Comparison of ENCODE assay signal across 13 cellular contexts in the genomic region with DNA sequence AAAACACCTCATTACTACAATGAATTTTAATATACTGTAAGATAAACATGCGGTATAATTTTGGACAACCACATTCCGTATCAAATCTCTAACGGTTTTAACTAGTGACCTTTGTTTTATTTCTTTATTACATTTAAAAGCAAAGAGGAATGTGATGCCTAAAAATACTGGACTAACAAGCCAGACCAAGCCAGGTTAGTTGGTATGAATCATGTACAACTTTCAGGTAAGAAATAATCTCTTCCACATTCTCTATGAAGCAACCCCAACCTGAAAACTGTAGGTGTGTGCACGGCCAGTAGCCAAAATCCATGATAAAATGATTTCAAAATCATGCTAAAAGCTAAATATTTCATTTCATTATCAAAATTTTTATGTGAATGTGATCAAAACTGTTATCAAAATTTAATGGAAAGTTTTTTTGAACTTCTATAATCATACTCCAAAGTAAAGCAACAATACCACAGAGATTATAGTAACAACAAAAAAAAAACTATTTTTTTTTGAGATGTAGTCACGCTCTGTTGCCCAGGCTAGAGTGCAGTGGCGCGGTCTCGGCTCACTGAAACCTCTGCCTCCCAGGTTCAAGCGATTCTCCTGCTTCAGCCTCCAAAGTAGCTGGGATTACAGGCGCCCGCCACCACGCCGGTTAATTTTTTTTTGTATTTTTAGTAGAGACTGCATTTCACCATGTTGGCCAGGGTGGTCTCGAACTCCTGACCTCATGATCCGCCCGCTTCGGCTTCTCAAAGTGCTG.
DNase-seq lines count a peak whose midpoint lies in the region; ATAC-seq, FAIRE-seq and TF ChIP-seq lines count a peak whose summit lies in the region.
"Had no signal": no experiment of that assay in that cellular context is flagged by ENCODE, and none has a peak within 500 bp of the region (broad histone marks: within the 10 kb centered on the region; RNA-seq: fewer than 3 reads in every experiment).

No MANE protein-coding gene starts in this region.

- no peak for DNase-seq in spleen
- no peak for DNase-seq in NCI-H1694 treated with DMSO at 0.1 percent for 48 hours (lab: John Stamatoyannopoulos, UW)
- DNase-seq: activated CD8-positive, alpha-beta T cell treated with anti-CD3 and anti-CD28 coated beads for 36 hours; activated gamma-delta T cell; effector memory CD4-positive, alpha-beta T cell; left lung; NCI-H1048 had no signal

- H3K27ac ChIP-seq in DOHH2 (ENCODE audit: low read depth, low read length) (peak overlapping the region; percentile 89), KMS-11 (no peak overlapping the region), spleen (peak overlapping the region; percentile 29 to 98 (median 76))

- 66 to 76% (median 71%) methylated on average over 17 of the region's 17 CpGs for WGBS in spleen, 5 donors

- TF ChIP-seq CTCF in DOHH2 (IDR thresholded peaks at IDR 0.05; ENCODE audit: low read depth, low read length, poor library complexity, severe bottlenecking) (no peak), KMS-11 (conservative IDR thresholded peaks at IDR 0.05; ENCODE audit: low read depth, low read length) (no peak), spleen (IDR thresholded peaks at IDR 0.05 in 8 of 11, conservative IDR thresholded peaks at IDR 0.05 in 3 of 11) (no peak)

- no peak for TF ChIP-seq POLR2A in spleen (IDR thresholded peaks at IDR 0.05)

- no peak overlapping the region for H2AFZ ChIP-seq in KMS-11 (ENCODE audit: low read depth)

- no peak overlapping the region for H3K9ac ChIP-seq in KMS-11

- ATAC-seq in GM18909 (IDR thresholded peaks at IDR 0.05; ENCODE audit: poor library complexity, unreplicated experiment), result no peak
- no peak for ATAC-seq in HG02840 (IDR thresholded peaks at IDR 0.05; ENCODE audit: low FRiP score, unreplicated experiment)
- ATAC-seq: activated CD8-positive, alpha-beta T cell treated with anti-CD3 and anti-CD28 coated beads for 36 hours had no signal

- H3K4me2 ChIP-seq in DOHH2 (ENCODE audit: low read length), result peak overlapping the region; percentile 92
- H3K4me2 ChIP-seq in KMS-11, result peak overlapping the region; percentile 36; the same call in 1 of the 2 replicates

- no peaks in the 10 kb centered on the region for H3K9me2 ChIP-seq in DOHH2 (replicated peaks; ENCODE audit: control insufficient read depth, low read length)

- H3K4me1 ChIP-seq in DOHH2 (ENCODE audit: control insufficient read depth, low read length) (peaks cover 91% of the 10 kb centered on the region), KMS-11 (ENCODE audit: low read depth, poor library complexity, severe bottlenecking) (peaks cover 88% of the 10 kb centered on the region), spleen (peaks cover 83 to 100% (median 96%) of the 10 kb centered on the region in 6 donors)

- peaks cover 50% of the 10 kb centered on the region for H3K36me3 ChIP-seq in DOHH2 (ENCODE audit: control insufficient read depth, low read length)
- no peaks in the 10 kb centered on the region; the same call in none of the 2 replicates for H3K36me3 ChIP-seq in KMS-11 (ENCODE audit: insufficient read depth)
- peaks cover 0 to 13% (median 3%) of the 10 kb centered on the region in 6 donors for H3K36me3 ChIP-seq in spleen
- H3K36me3 ChIP-seq: HAP-1, left lung had no signal

- intact Hi-C loops in spleen (cut with DNase I; ENCODE audit: low total_unique reads), result no loop called here

- FAIRE-seq in colon (lab: Jason Lieb, UNC), result peak; percentile 18

- no peaks in the 10 kb centered on the region for H3K9me3 ChIP-seq in DOHH2 (ENCODE audit: control insufficient read depth, insufficient read depth, low read length)
- no peaks in the 10 kb centered on the region for H3K9me3 ChIP-seq in spleen
- H3K9me3 ChIP-seq: HAP-1, left lung had no signal

- no peaks in the 10 kb centered on the region for H3K27me3 ChIP-seq in DOHH2 (ENCODE audit: control insufficient read depth, low read length)
- no peaks in the 10 kb centered on the region for H3K27me3 ChIP-seq in KMS-11 (ENCODE audit: insufficient read depth, low read depth)
- no peaks in the 10 kb centered on the region for H3K27me3 ChIP-seq in spleen (replicated peaks in 1 of 7)
- H3K27me3 ChIP-seq: left lung had no signal

- H3K79me2 ChIP-seq in DOHH2 (ENCODE audit: control insufficient read depth, low read length) (peaks cover 94% of the 10 kb centered on the region), KMS-11 (ENCODE audit: insufficient read depth, low read depth) (peaks cover 100% of the 10 kb centered on the region)

- peak overlapping the region; percentile 75 for H3K4me3 ChIP-seq in DOHH2 (ENCODE audit: low read length)
- no peak overlapping the region for H3K4me3 ChIP-seq in KMS-11 (IDR thresholded peaks at IDR 0.05; ENCODE audit: insufficient read depth, low read depth, low read length)
- peak overlapping the region in 4 of 8 donors; percentile 9 to 56 (median 16) for H3K4me3 ChIP-seq in spleen
- H3K4me3 ChIP-seq: HAP-1, left lung had no signal

- H4K20me1 ChIP-seq in DOHH2 (ENCODE audit: control insufficient read depth, insufficient read depth, low read depth, low read length), result peaks cover 20% of the 10 kb centered on the region
- H4K20me1 ChIP-seq in KMS-11 (ENCODE audit: insufficient read depth), result peaks cover 4% of the 10 kb centered on the region; the same call in 1 of the 2 replicates

- H3F3A ChIP-seq in DOHH2 (ENCODE audit: control insufficient read depth, insufficient read depth), result peaks cover 47% of the 10 kb centered on the region
